23 cellular contexts compared by ENCODE assay signal in genomic region chr11:1454576-1454975, GRCh38.
"Had no signal": no experiment of that assay in that cellular context is flagged by ENCODE, and none has a peak within 500 bp of the region (broad histone marks: within the 10 kb centered on the region; RNA-seq: fewer than 3 reads in every experiment).

No MANE protein-coding gene starts in this region.

- H3K4me1 ChIP-seq: colonic mucosa had no signal

- H3K4me3 ChIP-seq: colonic mucosa, dorsolateral prefrontal cortex, esophagus muscularis mucosa, gastrocnemius medialis, heart right ventricle, left lung, lower lobe of right lung had no signal

- H3K9me3 ChIP-seq: colonic mucosa, esophagus muscularis mucosa, gastrocnemius medialis, heart right ventricle, left lung, lower lobe of right lung had no signal

- DNase-seq: colonic mucosa; cortex of kidney; dermis blood vessel endothelial cell; effector CD4-positive, alpha-beta T cell; effector memory CD4-positive, alpha-beta T cell; foreskin fibroblast; foreskin melanocyte; gastrocnemius medialis; glutamatergic neuron; head of caudate nucleus; heart right ventricle; hippocampal formation; left cardiac atrium; left lung; left ventricle myocardium superior; lower lobe of right lung; mesendoderm; midbrain had no signal

- H3K27ac ChIP-seq: colonic mucosa, esophagus muscularis mucosa, gastrocnemius medialis, heart right ventricle, left lung, lower lobe of right lung had no signal

- H3K36me3 ChIP-seq: colonic mucosa, gastrocnemius medialis, heart right ventricle, left lung, lower lobe of right lung had no signal

- ATAC-seq: gastrocnemius medialis, heart right ventricle, left cardiac atrium, left lung, left ventricle myocardium superior, lower lobe of right lung had no signal

- FAIRE-seq: endothelial cell of umbilical vein, islet of Langerhans, keratinocyte had no signal

- H3K27me3 ChIP-seq: colonic mucosa, dorsolateral prefrontal cortex had no signal
